26 cellular contexts compared by ENCODE assay signal in genomic region chr2:20369366-20369765, GRCh38.
"Had no signal": no experiment of that assay in that cellular context is flagged by ENCODE, and none has a peak within 500 bp of the region (broad histone marks: within the 10 kb centered on the region; RNA-seq: fewer than 3 reads in every experiment).

No MANE protein-coding gene starts in this region.

- H3K27ac ChIP-seq: heart right ventricle, left ventricle myocardium inferior, parathyroid adenoma, right atrium auricular region, upper lobe of right lung had no signal

- H3K36me3 Mint-ChIP-seq: brain had no signal

- H3K9me3 ChIP-seq: right atrium auricular region, testis, upper lobe of right lung had no signal

- H3K36me3 ChIP-seq: heart right ventricle, left ventricle myocardium inferior, right atrium auricular region, spleen, upper lobe of right lung had no signal

- H3K27me3 ChIP-seq: right atrium auricular region, spleen, testis, upper lobe of right lung had no signal

- H3K27ac Mint-ChIP-seq: activated CD8-positive, alpha-beta T cell treated with anti-CD3 and anti-CD28 coated beads for 36 hours; activated naive CD4-positive, alpha-beta T cell treated with anti-CD3 and anti-CD28 coated beads, Interleukin-2, amount 50 U/mL, for 72 hours; activated T-helper 17 cell treated with anti-CD3 and anti-CD28 coated beads, Interleukin-2, amount 50 U/mL, for 72 hours; naive thymus-derived CD8-positive, alpha-beta T cell had no signal

- H3K4me3 ChIP-seq: heart right ventricle, left ventricle myocardium inferior, lung, right atrium auricular region, spleen, testis, upper lobe of right lung had no signal

- ATAC-seq: activated CD8-positive, alpha-beta T cell treated with anti-CD3 and anti-CD28 coated beads for 36 hours; activated naive CD4-positive, alpha-beta T cell treated with anti-CD3 and anti-CD28 coated beads, Interleukin-2, amount 50 U/mL, for 72 hours; activated T-cell treated with anti-CD3 and anti-CD28 coated beads, Interleukin-2, amount 50 U/mL, for 4 hours; activated T-helper 17 cell treated with anti-CD3 and anti-CD28 coated beads, Interleukin-2, amount 50 U/mL, for 72 hours; naive thymus-derived CD8-positive, alpha-beta T cell; SK-N-SH treated with all-trans-retinoic acid at 6 μM for 48 hours had no signal

- H3K4me3 Mint-ChIP-seq: activated CD8-positive, alpha-beta T cell treated with anti-CD3 and anti-CD28 coated beads for 36 hours; activated T-cell treated with anti-CD3 and anti-CD28 coated beads, Interleukin-2, amount 50 U/mL, for 4 hours; activated T-helper 17 cell treated with anti-CD3 and anti-CD28 coated beads, Interleukin-2, amount 50 U/mL, for 72 hours; brain; naive thymus-derived CD8-positive, alpha-beta T cell; neural crest cell had no signal

- H3K4me1 Mint-ChIP-seq: naive thymus-derived CD8-positive, alpha-beta T cell; neural crest cell had no signal

- H3K4me1 ChIP-seq: left ventricle myocardium inferior, right atrium auricular region, upper lobe of right lung had no signal

- DNase-seq: activated CD4-positive, alpha-beta T cell treated with anti-CD3 and anti-CD28 coated beads for 1 hour; activated CD4-positive, alpha-beta T cell treated with anti-CD3 and anti-CD28 coated beads, Interleukin-2, amount 50 U/mL, for 1 hour; activated CD8-positive, alpha-beta T cell treated with anti-CD3 and anti-CD28 coated beads for 36 hours; activated naive CD4-positive, alpha-beta T cell; activated T-cell treated with anti-CD3 and anti-CD28 coated beads, Interleukin-2, amount 50 U/mL, for 4 hours; aorta; central memory CD4-positive, alpha-beta T cell; foreskin melanocyte; heart right ventricle; left ventricle myocardium inferior; midbrain; naive thymus-derived CD8-positive, alpha-beta T cell; nucleus accumbens; spleen; stimulated activated naive CD4-positive, alpha-beta T cell treated with Interleukin-2 at 50 U/mL for 16 hours; T-helper 2 cell; testis; upper lobe of right lung had no signal
